Comparison of ENCODE assay signal across 9 cellular contexts in the genomic region with DNA sequence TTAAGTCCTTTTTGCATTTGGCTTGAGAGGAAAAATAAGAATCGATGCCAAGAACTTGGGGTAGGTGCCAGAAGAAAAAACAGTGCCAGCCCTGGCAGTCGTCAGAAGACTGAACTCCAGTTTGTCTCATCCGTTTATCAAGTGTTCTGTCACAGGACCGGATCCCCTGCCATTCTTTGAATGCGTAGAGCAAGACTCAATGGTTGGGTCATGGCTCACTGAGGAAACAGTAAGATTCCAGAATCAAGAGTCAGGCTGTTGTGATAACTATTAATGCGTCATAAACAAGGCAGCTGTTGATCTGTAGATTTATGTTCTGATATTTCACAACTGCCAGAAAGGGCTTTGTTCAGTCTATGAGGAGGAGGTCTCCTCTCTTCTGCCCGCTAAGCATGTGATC.
DNase-seq lines count a peak whose midpoint lies in the region; ATAC-seq and TF ChIP-seq lines count a peak whose summit lies in the region.
"Had no signal": no experiment of that assay in that cellular context is flagged by ENCODE, and none has a peak within 500 bp of the region (broad histone marks: within the 10 kb centered on the region; RNA-seq: fewer than 3 reads in every experiment).

No MANE protein-coding gene starts in this region.

- H3K4me1 ChIP-seq in muscle layer of duodenum (ENCODE audit: control insufficient read depth in 1 of 2, insufficient read depth in 2 of 2, low read length in 2 of 2) = no peaks in the 10 kb centered on the region
- H3K4me1 ChIP-seq in Karpas-422 (ENCODE audit: low read length) = no peaks in the 10 kb centered on the region

- intact Hi-C loops in activated CD8-positive, alpha-beta T cell treated with anti-CD3 and anti-CD28 coated beads for 36 hours (cut with micrococcal nuclease) = no loop called here

- no peak overlapping the region for H3K27ac Mint-ChIP-seq in activated CD8-positive, alpha-beta T cell treated with anti-CD3 and anti-CD28 coated beads for 36 hours
- H3K27ac Mint-ChIP-seq: activated naive CD4-positive, alpha-beta T cell treated with anti-CD3 and anti-CD28 coated beads for 36 hours had no signal

- H3K79me2 ChIP-seq in Karpas-422 (ENCODE audit: low read length) = no peaks in the 10 kb centered on the region

- DNase-seq in A172 (ENCODE audit: low spot score) (peak; percentile 99), NCI-H226 (peak; percentile 100), epidermal melanocyte (ENCODE audit: insufficient read length, low spot score) (peak; percentile 73), iPS-NIHi7 (ENCODE audit: extremely low spot score) (no peak), Karpas-422 (no peak)
- no peak for DNase-seq in activated CD8-positive, alpha-beta T cell treated with anti-CD3 and anti-CD28 coated beads for 36 hours
- DNase-seq: activated naive CD4-positive, alpha-beta T cell treated with anti-CD3 and anti-CD28 coated beads for 36 hours had no signal

- H3K4me3 Mint-ChIP-seq in activated CD8-positive, alpha-beta T cell treated with anti-CD3 and anti-CD28 coated beads for 36 hours = no peak overlapping the region
- H3K4me3 Mint-ChIP-seq: activated naive CD4-positive, alpha-beta T cell treated with anti-CD3 and anti-CD28 coated beads for 36 hours had no signal

- H4K20me1 ChIP-seq in Karpas-422 (ENCODE audit: insufficient read depth, low read depth, low read length) = no peaks in the 10 kb centered on the region

- no peaks in the 10 kb centered on the region for H3K36me3 ChIP-seq in muscle layer of duodenum (ENCODE audit: control insufficient read depth in 1 of 2, insufficient read depth in 2 of 2, low read length in 2 of 2)
- no peaks in the 10 kb centered on the region for H3K36me3 ChIP-seq in Karpas-422 (ENCODE audit: insufficient read depth, low read length)

- POLR2A ChIA-PET in activated CD8-positive, alpha-beta T cell treated with anti-CD3 and anti-CD28 coated beads for 36 hours (lab: Charles Lee) = no interaction called here

- H3K4me1 Mint-ChIP-seq in activated CD8-positive, alpha-beta T cell treated with anti-CD3 and anti-CD28 coated beads for 36 hours (ENCODE audit: low read depth) = no peaks in the 10 kb centered on the region

- TF ChIP-seq CTCF in activated CD8-positive, alpha-beta T cell treated with anti-CD3 and anti-CD28 coated beads for 36 hours (IDR thresholded peaks at IDR 0.05) = no peak

- H3K36me3 Mint-ChIP-seq in activated CD8-positive, alpha-beta T cell treated with anti-CD3 and anti-CD28 coated beads for 36 hours (ENCODE audit: low read depth) = no peaks in the 10 kb centered on the region

- no peak for ATAC-seq in activated CD8-positive, alpha-beta T cell treated with anti-CD3 and anti-CD28 coated beads for 36 hours
- ATAC-seq in GM21528 (IDR thresholded peaks at IDR 0.05; ENCODE audit: low FRiP score, unreplicated experiment) = no peak

- H2AFZ ChIP-seq in Karpas-422 (ENCODE audit: low read length) = no peak overlapping the region

- no peak overlapping the region for H3K4me2 ChIP-seq in Karpas-422 (ENCODE audit: low read depth, low read length, poor library complexity, severe bottlenecking)

- peaks cover 26% of the 10 kb centered on the region for H3K27me3 Mint-ChIP-seq in activated CD8-positive, alpha-beta T cell treated with anti-CD3 and anti-CD28 coated beads for 36 hours

- H3K4me3 ChIP-seq in muscle layer of duodenum (ENCODE audit: low read depth in 1 of 2, low read length in 2 of 2) (no peak overlapping the region), Karpas-422 (ENCODE audit: low read length) (no peak overlapping the region)

- H3K9me2 ChIP-seq in Karpas-422 (replicated peaks; ENCODE audit: insufficient read depth, low read length) = no peaks in the 10 kb centered on the region

- CTCF ChIA-PET in activated CD8-positive, alpha-beta T cell treated with anti-CD3 and anti-CD28 coated beads for 36 hours (lab: Charles Lee) = no interaction called here

- H3K9me3 ChIP-seq in muscle layer of duodenum (ENCODE audit: control insufficient read depth in 1 of 2, low read length in 2 of 2) (no peaks in the 10 kb centered on the region), Karpas-422 (ENCODE audit: low read length) (no peaks in the 10 kb centered on the region)

- no peak overlapping the region for H3K9ac ChIP-seq in Karpas-422 (ENCODE audit: low read length)

- peaks cover 4% of the 10 kb centered on the region for H3K9me3 Mint-ChIP-seq in activated CD8-positive, alpha-beta T cell treated with anti-CD3 and anti-CD28 coated beads for 36 hours

- H3K27me3 ChIP-seq in muscle layer of duodenum (ENCODE audit: low read depth, low read length) (no peaks in the 10 kb centered on the region), Karpas-422 (ENCODE audit: low read length) (no peaks in the 10 kb centered on the region)

- H3K27ac ChIP-seq in muscle layer of duodenum (ENCODE audit: low read length) = peak overlapping the region; percentile 36
- no peak overlapping the region for H3K27ac ChIP-seq in Karpas-422 (ENCODE audit: low read length)

Comparison
In these comparisons a context has a peak if more than half of its experiments do, and no peak if none do; other contexts are left out.
1. DNase-seq: peak in A172 (single experiment), NCI-H226 (single experiment) and epidermal melanocyte (single experiment); none in iPS-NIHi7 (single experiment), activated CD8-positive, alpha-beta T cell treated with anti-CD3 and anti-CD28 coated beads for 36 hours (single experiment) and Karpas-422 (single experiment).